In the genomic region with DNA sequence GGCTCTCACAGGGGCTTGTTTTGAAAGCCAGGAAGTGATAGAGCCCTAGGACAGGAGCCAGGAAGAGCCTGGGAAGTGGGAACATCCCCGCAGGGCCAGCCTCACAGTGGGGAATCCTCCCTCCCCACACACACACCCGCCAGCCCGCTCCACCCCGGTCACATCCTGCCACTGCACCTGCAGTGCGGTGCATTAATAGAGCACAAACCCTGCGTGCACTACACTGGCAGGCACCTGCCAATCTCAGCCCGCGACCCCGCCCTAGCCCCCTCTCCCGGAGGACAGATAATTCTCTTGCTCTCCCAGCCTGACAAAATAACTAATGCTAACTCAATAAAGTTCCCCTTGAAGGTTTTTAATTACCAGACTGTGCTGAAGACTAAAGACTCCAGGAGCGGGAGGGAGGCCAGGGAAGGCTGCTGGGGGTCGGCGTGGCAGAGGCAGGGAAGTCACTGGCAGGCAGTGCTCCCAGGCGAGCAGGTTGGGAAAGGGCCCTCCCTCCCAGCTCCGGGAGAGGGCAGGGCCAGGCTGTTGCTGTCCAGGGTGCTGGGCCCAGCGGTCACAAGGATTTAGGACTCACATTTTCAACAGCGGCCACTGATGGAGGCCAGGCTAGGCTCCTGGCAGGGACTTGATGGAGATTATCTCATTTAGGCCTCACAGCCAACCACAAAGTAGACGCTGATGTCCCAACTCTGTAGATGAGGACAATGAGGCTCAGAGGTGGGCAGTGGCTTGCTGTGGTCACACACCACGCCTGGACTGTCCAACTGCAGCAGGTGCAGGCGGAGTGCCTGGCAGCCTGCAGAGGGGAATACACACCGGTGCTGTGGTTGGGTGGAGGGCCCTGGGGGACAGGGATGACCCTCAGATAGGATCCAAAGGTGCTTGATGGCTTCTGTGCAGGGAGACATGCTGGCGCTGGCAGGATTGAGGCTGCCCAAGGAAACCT, we compare ENCODE assay signal across 8 cellular contexts. TPM values are rescaled to one million over a fixed set of nuclear protein-coding genes. Genes with fewer than 3 reads are reported as not detected.
A peak's percentile ranks its signal among the peaks of the same experiment; 100 is the strongest.
DNase-seq lines count a peak whose midpoint lies in the region; ATAC-seq and TF ChIP-seq lines count a peak whose summit lies in the region.

No MANE protein-coding gene starts in this region.

- intact Hi-C loops in ovary (cut with DNase I) = no loop called here

- H3K4me1 Mint-ChIP-seq in activated CD8-positive, alpha-beta memory T cell treated with anti-CD3 and anti-CD28 coated beads, Interleukin-2, amount 10 ng/mL, durations not matched to agents 7 days and 5 days = peaks cover 1% of the 10 kb centered on the region
- H3K4me1 Mint-ChIP-seq in stimulated activated memory B cell treated with anti-CD40 and anti-IgM and Interleukin-4, amounts not matched to agents 10 μg/mL and 1 μg/mL and 100 μg/mL, for 72 hours = peaks cover 50% of the 10 kb centered on the region

- H3K27ac Mint-ChIP-seq in activated CD8-positive, alpha-beta memory T cell treated with anti-CD3 and anti-CD28 coated beads, Interleukin-2, amount 10 ng/mL, durations not matched to agents 7 days and 5 days = no peak overlapping the region
- no peak overlapping the region for H3K27ac Mint-ChIP-seq in stimulated activated memory B cell treated with anti-CD40 and anti-IgM and Interleukin-4, amounts not matched to agents 10 μg/mL and 1 μg/mL and 100 μg/mL, for 72 hours

- no peak overlapping the region for H3K27ac ChIP-seq in ovary

- H3K9me3 ChIP-seq in ovary = no peaks in the 10 kb centered on the region

- peaks cover 12% of the 10 kb centered on the region for H3K4me1 ChIP-seq in ovary (ENCODE audit: insufficient read depth)

- H3K4me3 ChIP-seq in ovary = no peak overlapping the region

- ATAC-seq in activated CD8-positive, alpha-beta memory T cell treated with anti-CD3 and anti-CD28 coated beads, Interleukin-2, amount 10 ng/mL, durations not matched to agents 7 days and 5 days = peak; percentile 45
- ATAC-seq in stimulated activated memory B cell treated with anti-CD40 and anti-IgM and Interleukin-4, amounts not matched to agents 10 μg/mL and 1 μg/mL and 100 μg/mL, for 72 hours = no peak
- ATAC-seq in GM18867 (IDR thresholded peaks at IDR 0.05; ENCODE audit: unreplicated experiment) = no peak

- no peak overlapping the region for H3K4me3 Mint-ChIP-seq in activated CD8-positive, alpha-beta memory T cell treated with anti-CD3 and anti-CD28 coated beads, Interleukin-2, amount 10 ng/mL, durations not matched to agents 7 days and 5 days
- no peak overlapping the region for H3K4me3 Mint-ChIP-seq in stimulated activated memory B cell treated with anti-CD40 and anti-IgM and Interleukin-4, amounts not matched to agents 10 μg/mL and 1 μg/mL and 100 μg/mL, for 72 hours

- TF ChIP-seq EP300 in ovary (IDR thresholded peaks at IDR 0.05) = no peak

- 34 to 39% (median 39%) methylated on average over 22 of the region's 22 CpGs for WGBS in ovary, 3 donors

- no peaks in the 10 kb centered on the region for H3K36me3 Mint-ChIP-seq in activated CD8-positive, alpha-beta memory T cell treated with anti-CD3 and anti-CD28 coated beads, Interleukin-2, amount 10 ng/mL, durations not matched to agents 7 days and 5 days
- H3K36me3 Mint-ChIP-seq in stimulated activated memory B cell treated with anti-CD40 and anti-IgM and Interleukin-4, amounts not matched to agents 10 μg/mL and 1 μg/mL and 100 μg/mL, for 72 hours = no peaks in the 10 kb centered on the region

- H3K36me3 ChIP-seq in ovary = no peaks in the 10 kb centered on the region

- no peak for TF ChIP-seq CTCF in ovary (IDR thresholded peaks at IDR 0.05)

- DNase-seq in activated CD8-positive, alpha-beta memory T cell treated with anti-CD3 and anti-CD28 coated beads, Interleukin-2, amount 10 ng/mL, durations not matched to agents 7 days and 5 days = no peak
- DNase-seq in activated CD8-positive, alpha-beta memory T cell treated with anti-CD3 and anti-CD28 coated beads for 24 hours = no peak
- DNase-seq in OCI-M1 (lab: John Stamatoyannopoulos, UW) = peak; percentile 43
- peak; percentile 29 to 51 for DNase-seq in dermis microvascular lymphatic vessel endothelial cell (ENCODE audit: low read depth in 2 of 2)
- DNase-seq in ovary = peak in 4 of 5 donors; percentile 40 to 74 (median 58)
- no peak for DNase-seq in AML-193 (lab: John Stamatoyannopoulos, UW)

- CTCF ChIA-PET in activated CD8-positive, alpha-beta memory T cell treated with anti-CD3 and anti-CD28 coated beads, Interleukin-2, amount 10 ng/mL, durations not matched to agents 7 days and 5 days (lab: Charles Lee) = no interaction called here

- H3K9me3 Mint-ChIP-seq in activated CD8-positive, alpha-beta memory T cell treated with anti-CD3 and anti-CD28 coated beads, Interleukin-2, amount 10 ng/mL, durations not matched to agents 7 days and 5 days (ENCODE audit: low read depth) = no peaks in the 10 kb centered on the region
- H3K9me3 Mint-ChIP-seq in stimulated activated memory B cell treated with anti-CD40 and anti-IgM and Interleukin-4, amounts not matched to agents 10 μg/mL and 1 μg/mL and 100 μg/mL, for 72 hours = no peaks in the 10 kb centered on the region

- no peaks in the 10 kb centered on the region for H3K27me3 ChIP-seq in ovary

- H3K27me3 Mint-ChIP-seq in activated CD8-positive, alpha-beta memory T cell treated with anti-CD3 and anti-CD28 coated beads, Interleukin-2, amount 10 ng/mL, durations not matched to agents 7 days and 5 days = no peaks in the 10 kb centered on the region
- H3K27me3 Mint-ChIP-seq in stimulated activated memory B cell treated with anti-CD40 and anti-IgM and Interleukin-4, amounts not matched to agents 10 μg/mL and 1 μg/mL and 100 μg/mL, for 72 hours = no peaks in the 10 kb centered on the region

- no peak for TF ChIP-seq POLR2A in ovary (IDR thresholded peaks at IDR 0.05)

RNA-seq across cellular contexts. Expression of gene TCF20, which starts 23.9 kb away (rescaled TPM):
- total RNA-seq in activated CD8-positive, alpha-beta memory T cell treated with anti-CD3 and anti-CD28 coated beads, Interleukin-2, amount 10 ng/mL, durations not matched to agents 7 days and 5 days = 10 to 100 TPM; 73.1 to 82.5 TPM
- 15.1 and 18.2 TPM in 2 replicates for total RNA-seq in dermis microvascular lymphatic vessel endothelial cell
- total RNA-seq in ovary = 10 to 100 TPM; 18.1 to 42.0 (median 36.8) TPM
- polyA plus RNA-seq in ovary = 10 to 100 TPM; 12.4 to 15.1 TPM

Comparison
In these comparisons a context has a peak if more than half of its experiments do, and no peak if none do; other contexts are left out.
1. DNase-seq: peak in OCI-M1 (single experiment), dermis microvascular lymphatic vessel endothelial cell (2 of 2) and ovary (4 of 5); none in activated CD8-positive, alpha-beta memory T cell treated with anti-CD3 and anti-CD28 coated beads, Interleukin-2, amount 10 ng/mL, durations not matched to agents 7 days and 5 days (single experiment), activated CD8-positive, alpha-beta memory T cell treated with anti-CD3 and anti-CD28 coated beads for 24 hours (single experiment) and AML-193 (0 of 2).